Comparison of ENCODE assay signal across 1 cellular context in the genomic region with DNA sequence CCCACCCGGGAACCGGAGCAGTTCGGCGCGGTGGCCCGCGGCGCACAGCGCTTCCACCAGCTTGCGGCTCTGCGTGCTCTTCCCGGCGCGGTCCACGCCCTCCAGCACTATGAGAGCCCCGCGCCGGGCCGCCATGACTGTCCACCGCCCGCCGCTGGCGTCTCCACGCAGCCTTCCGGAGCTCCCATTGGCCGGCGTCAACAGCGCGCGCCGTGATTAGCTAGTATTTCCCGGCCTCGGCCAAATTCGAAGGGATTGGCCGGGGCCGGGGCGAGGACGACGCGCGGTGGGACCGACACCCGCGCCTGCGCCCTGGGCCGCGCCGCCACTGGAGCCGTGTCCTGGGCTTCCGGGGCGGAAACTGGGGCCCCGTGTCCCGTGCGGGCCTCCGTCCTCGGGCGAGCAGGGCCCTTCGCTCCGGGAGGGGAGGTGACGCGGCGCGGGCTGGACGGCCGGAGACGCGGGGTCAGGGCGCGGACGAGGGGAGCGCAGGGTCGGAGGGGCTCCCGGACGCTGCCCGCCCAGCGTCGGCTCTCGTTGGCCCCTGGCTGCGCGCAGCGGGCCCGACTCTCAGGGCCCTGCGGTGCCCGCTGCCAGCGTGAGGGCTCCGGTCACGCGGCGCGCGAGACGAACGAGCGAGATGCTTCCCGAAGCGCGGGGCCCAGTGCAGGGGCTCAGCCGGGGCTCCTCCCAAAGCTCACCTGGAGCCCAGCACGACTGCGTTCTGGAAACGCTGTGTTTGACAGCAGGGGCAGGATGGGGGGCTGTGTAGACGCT.
TF ChIP-seq lines count a peak whose summit lies in the region.

Gene DTYMK, minus strand, starts transcription at position 167 of the 777 bp plus-strand sequence. Its CDS starts 32 bp downstream, at position 135.

TF ChIP-seq in H1, 55 proteins besides CTCF, POLR2A, EP300 and RAD21 (continued from another document):
- TF ChIP-seq, protein P1, sequence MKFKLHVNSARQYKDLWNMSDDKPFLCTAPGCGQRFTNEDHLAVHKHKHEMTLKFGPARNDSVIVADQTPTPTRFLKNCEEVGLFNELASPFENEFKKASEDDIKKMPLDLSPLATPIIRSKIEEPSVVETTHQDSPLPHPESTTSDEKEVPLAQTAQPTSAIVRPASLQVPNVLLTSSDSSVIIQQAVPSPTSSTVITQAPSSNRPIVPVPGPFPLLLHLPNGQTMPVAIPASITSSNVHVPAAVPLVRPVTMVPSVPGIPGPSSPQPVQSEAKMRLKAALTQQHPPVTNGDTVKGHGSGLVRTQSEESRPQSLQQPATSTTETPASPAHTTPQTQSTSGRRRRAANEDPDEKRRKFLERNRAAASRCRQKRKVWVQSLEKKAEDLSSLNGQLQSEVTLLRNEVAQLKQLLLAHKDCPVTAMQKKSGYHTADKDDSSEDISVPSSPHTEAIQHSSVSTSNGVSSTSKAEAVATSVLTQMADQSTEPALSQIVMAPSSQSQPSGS (IDR thresholded peaks at IDR 0.05; ENCODE audit: low read length), result no peak
TF ChIP-seq in H1: peak in this region for 22.
